In genomic region chr4:21012851-21013331, GRCh38 we compare ENCODE assay signal across 22 cellular contexts.
DNase-seq lines count a peak whose midpoint lies in the region; ATAC-seq, FAIRE-seq and TF ChIP-seq lines count a peak whose summit lies in the region.
"Had no signal": no experiment of that assay in that cellular context is flagged by ENCODE, and none has a peak within 500 bp of the region (broad histone marks: within the 10 kb centered on the region; RNA-seq: fewer than 3 reads in every experiment).

No MANE protein-coding gene starts in this region.

- H3K27me3 ChIP-seq in astrocyte (ENCODE audit: insufficient read depth, low read length) (no peaks in the 10 kb centered on the region), left lung (no peaks in the 10 kb centered on the region), PC-9 (ENCODE audit: insufficient read depth, low read depth) (no peaks in the 10 kb centered on the region)
- H3K27me3 ChIP-seq: right lobe of liver, testis had no signal

- H4K20me1 ChIP-seq in astrocyte (ENCODE audit: insufficient read depth, low read length) (no peaks in the 10 kb centered on the region), PC-9 (ENCODE audit: insufficient read depth) (no peaks in the 10 kb centered on the region)

- H3K27ac Mint-ChIP-seq in astrocyte (ENCODE audit: unreplicated experiment) = peak overlapping the region; percentile 91
- H3K27ac Mint-ChIP-seq: activated naive CD4-positive, alpha-beta T cell treated with anti-CD3 and anti-CD28 coated beads, Interleukin-2, amount 50 U/mL, for 24 hours; activated T-cell treated with anti-CD3 and anti-CD28 coated beads, Interleukin-2, amount 50 U/mL, for 72 hours; B cell; stimulated activated effector memory CD8-positive, alpha-beta T cell treated with anti-CD3 and anti-CD28 coated beads, Interleukin-12 subunit alpha, Interleukin-12 subunit beta, amount 100 ng/mL, for 72 hours had no signal

- H3K9me3 ChIP-seq in astrocyte (ENCODE audit: insufficient read depth, low read depth, low read length) (no peaks in the 10 kb centered on the region), left lung (no peaks in the 10 kb centered on the region), PC-9 (ENCODE audit: insufficient read depth, low read depth) (no peaks in the 10 kb centered on the region)
- H3K9me3 ChIP-seq: right lobe of liver, testis had no signal

- ATAC-seq in left lung = no peak
- no peak for ATAC-seq in GM18498 (IDR thresholded peaks at IDR 0.05; ENCODE audit: unreplicated experiment)
- ATAC-seq: activated T-cell treated with anti-CD3 and anti-CD28 coated beads, Interleukin-2, amount 50 U/mL, for 72 hours; right lobe of liver; stimulated activated effector memory CD8-positive, alpha-beta T cell treated with anti-CD3 and anti-CD28 coated beads, Interleukin-12 subunit alpha, Interleukin-12 subunit beta, amount 100 ng/mL, for 72 hours had no signal

- no peak overlapping the region for H3K9ac ChIP-seq in astrocyte (ENCODE audit: low read length)

- peaks cover 34% of the 10 kb centered on the region for H3K4me1 Mint-ChIP-seq in astrocyte (ENCODE audit: low read depth, unreplicated experiment)
- H3K4me1 Mint-ChIP-seq: activated naive CD4-positive, alpha-beta T cell treated with anti-CD3 and anti-CD28 coated beads, Interleukin-2, amount 50 U/mL, for 24 hours; B cell; stimulated activated effector memory CD8-positive, alpha-beta T cell treated with anti-CD3 and anti-CD28 coated beads, Interleukin-12 subunit alpha, Interleukin-12 subunit beta, amount 100 ng/mL, for 72 hours had no signal

- H3K4me3 Mint-ChIP-seq in astrocyte (ENCODE audit: unreplicated experiment) = no peak overlapping the region
- H3K4me3 Mint-ChIP-seq: activated naive CD4-positive, alpha-beta T cell treated with anti-CD3 and anti-CD28 coated beads, Interleukin-2, amount 50 U/mL, for 24 hours; activated T-cell treated with anti-CD3 and anti-CD28 coated beads, Interleukin-2, amount 50 U/mL, for 72 hours; B cell; stimulated activated effector memory CD8-positive, alpha-beta T cell treated with anti-CD3 and anti-CD28 coated beads, Interleukin-12 subunit alpha, Interleukin-12 subunit beta, amount 100 ng/mL, for 72 hours had no signal

- H3K4me1 ChIP-seq in astrocyte (ENCODE audit: insufficient read depth, low read length) (peaks cover 6% of the 10 kb centered on the region), left lung (no peaks in the 10 kb centered on the region), PC-9 (replicated peaks; ENCODE audit: insufficient read depth) (no peaks in the 10 kb centered on the region)
- H3K4me1 ChIP-seq: right lobe of liver, testis had no signal

- H2AFZ ChIP-seq in astrocyte (ENCODE audit: low read depth, low read length) (no peak overlapping the region), PC-9 (no peak overlapping the region)

- peak overlapping the region; percentile 6 for H3K27ac ChIP-seq in astrocyte (ENCODE audit: low read depth, low read length)
- H3K27ac ChIP-seq in left lung = no peak overlapping the region
- H3K27ac ChIP-seq in PC-9 = no peak overlapping the region
- H3K27ac ChIP-seq: right lobe of liver, testis had no signal

- no peak for TF ChIP-seq CTCF in astrocyte (IDR thresholded peaks at IDR 0.05; ENCODE audit: insufficient read depth, low read depth, low read length)
- no peak for TF ChIP-seq CTCF in left lung (IDR thresholded peaks at IDR 0.05)
- TF ChIP-seq CTCF in PC-9 (conservative IDR thresholded peaks at IDR 0.05) = no peak

- no peaks in the 10 kb centered on the region for H3K9me3 Mint-ChIP-seq in astrocyte (ENCODE audit: unreplicated experiment)

- POLR2A ChIA-PET in PC-9 (lab: Charles Lee; ENCODE audit: unreplicated experiment) = no interaction called here

- intact Hi-C loops in left lung (cut with DNase I) (no loop called here), PC-9 (cut with micrococcal nuclease; ENCODE audit: unreplicated experiment) (no loop called here)

- H3K4me3 ChIP-seq in astrocyte (ENCODE audit: insufficient read depth, low read depth, low read length) (no peak overlapping the region), left lung (no peak overlapping the region), PC-9 (no peak overlapping the region)
- H3K4me3 ChIP-seq: right lobe of liver, testis had no signal

- H3K79me2 ChIP-seq in astrocyte (ENCODE audit: insufficient read depth, low read length) (no peaks in the 10 kb centered on the region), PC-9 (ENCODE audit: low read depth) (no peaks in the 10 kb centered on the region)

- H3F3A ChIP-seq in PC-9 (ENCODE audit: insufficient read depth, low read depth) = no peaks in the 10 kb centered on the region

- peak overlapping the region; percentile 54 for H3K4me2 ChIP-seq in astrocyte (ENCODE audit: low read length)
- no peak overlapping the region for H3K4me2 ChIP-seq in PC-9

- no TSS peak for BruUV-seq in PC-9 (replicated peaks; lab: Mats Ljungman, UMichigan)

- H3K36me3 ChIP-seq in astrocyte (ENCODE audit: insufficient read depth, low read length) (no peaks in the 10 kb centered on the region), left lung (no peaks in the 10 kb centered on the region), PC-9 (ENCODE audit: low read depth) (no peaks in the 10 kb centered on the region)
- H3K36me3 ChIP-seq: right lobe of liver had no signal

- peak; percentile 82 for DNase-seq in M059J (ENCODE audit: low read depth)
- peak; percentile 46 for DNase-seq in astrocyte (ENCODE audit: low read depth)
- peak; percentile 70 for DNase-seq in iris pigment epithelial cell (ENCODE audit: low read depth)
- DNase-seq in left lung = no peak
- DNase-seq in PC-9 = no peak
- DNase-seq in NCI-H1436 (lab: John Stamatoyannopoulos, UW) = no peak
- DNase-seq: activated CD4-positive, CD25-positive, alpha-beta regulatory T cell treated with anti-CD3 and anti-CD28 coated beads, Interleukin-2, amount 50 U/mL, for 72 hours; activated CD8-positive, alpha-beta memory T cell treated with anti-CD3 and anti-CD28 coated beads for 24 hours; activated T-cell treated with anti-CD3 and anti-CD28 coated beads, Interleukin-2, amount 50 U/mL, for 72 hours; COR-L47; Kasumi-1; NCI-H1105 treated with DMSO at 0.1 percent for 48 hours; occipital lobe; right lobe of liver; testis had no signal

- FAIRE-seq in astrocyte (lab: Jason Lieb, UNC) = no peak
- FAIRE-seq: colon, G401.6, H1 had no signal

- H3K27me3 Mint-ChIP-seq in astrocyte (ENCODE audit: low read depth, unreplicated experiment) = no peaks in the 10 kb centered on the region
- H3K27me3 Mint-ChIP-seq: activated naive CD4-positive, alpha-beta T cell treated with anti-CD3 and anti-CD28 coated beads, Interleukin-2, amount 50 U/mL, for 24 hours; B cell had no signal

- CTCF ChIA-PET in PC-9 (lab: Charles Lee) = no interaction called here

- H3K9me2 ChIP-seq in PC-9 (ENCODE audit: insufficient read depth) = no peaks in the 10 kb centered on the region

- no peaks in the 10 kb centered on the region for H3K36me3 Mint-ChIP-seq in astrocyte (ENCODE audit: low read depth, unreplicated experiment)
- H3K36me3 Mint-ChIP-seq: activated naive CD4-positive, alpha-beta T cell treated with anti-CD3 and anti-CD28 coated beads, Interleukin-2, amount 50 U/mL, for 24 hours; stimulated activated effector memory CD8-positive, alpha-beta T cell treated with anti-CD3 and anti-CD28 coated beads, Interleukin-12 subunit alpha, Interleukin-12 subunit beta, amount 100 ng/mL, for 72 hours had no signal

Comparison
In these comparisons a context has a peak if more than half of its experiments do, and no peak if none do; other contexts are left out.
1. DNase-seq: peak in M059J (single experiment), astrocyte (single experiment) and iris pigment epithelial cell (single experiment); none in left lung (0 of 2), PC-9 (0 of 2) and NCI-H1436 (single experiment).